Comparison of ENCODE assay signal across 10 cellular contexts in genomic region chr11:59776210-59777066, GRCh38. TPM values are rescaled to one million over a fixed set of nuclear protein-coding genes. Genes with fewer than 3 reads are reported as not detected.
DNase-seq lines count a peak whose midpoint lies in the region; ATAC-seq and TF ChIP-seq lines count a peak whose summit lies in the region.
"Had no signal": no experiment of that assay in that cellular context is flagged by ENCODE, and none has a peak within 500 bp of the region (broad histone marks: within the 10 kb centered on the region; RNA-seq: fewer than 3 reads in every experiment).

No MANE protein-coding gene starts in this region.

- DNase-seq in Daoy (ENCODE audit: low read depth), result peak; percentile 80
- peak; percentile 95 for DNase-seq in LoVo (ENCODE audit: low spot score)
- peak; percentile 79 for DNase-seq in choroid plexus epithelial cell (ENCODE audit: low read depth)
- DNase-seq in cerebellar cortex (ENCODE audit: low spot score), result no peak
- no peak for DNase-seq in iPS-NIHi11 (ENCODE audit: low spot score)
- no peak for DNase-seq in NCI-H345 (lab: John Stamatoyannopoulos, UW)
- DNase-seq: MM.1S had no signal

- H3K4me1 ChIP-seq in neutrophil (ENCODE audit: control insufficient read depth in 1 of 2, insufficient read depth in 1 of 2, low read depth in 1 of 2, low read length in 1 of 2), result peaks cover 69 to 74% of the 10 kb centered on the region in 2 experiments

- TF ChIP-seq CTCF in choroid plexus epithelial cell (conservative IDR thresholded peaks at IDR 0.05; ENCODE audit: low read depth, low read length) (no peak), neutrophil (IDR thresholded peaks at IDR 0.05) (no peak)

- no peak for ATAC-seq in HG03571 (IDR thresholded peaks at IDR 0.05; ENCODE audit: unreplicated experiment)
- ATAC-seq: sciatic nerve had no signal

- no peaks in the 10 kb centered on the region for H3K9me3 ChIP-seq in neutrophil

- H3K27ac ChIP-seq in neutrophil, result peak overlapping the region; percentile 97

- H3K4me3 ChIP-seq in choroid plexus epithelial cell (ENCODE audit: low read depth, low read length) (no peak overlapping the region), neutrophil (ENCODE audit: low read depth in 1 of 2, low read length in 1 of 2) (no peak overlapping the region)

- H3K36me3 ChIP-seq in neutrophil, result peaks cover 71% of the 10 kb centered on the region

- no peaks in the 10 kb centered on the region for H3K27me3 ChIP-seq in neutrophil

RNA-seq across cellular contexts. Expression of gene STX3, which starts 21.3 kb away (rescaled TPM):
- 21.3 and 22.1 TPM in 2 replicates for total RNA-seq in Daoy (2014; rRNA removed; shearing (Covaris generic))

RNA-seq across cellular contexts. Expression of gene MRPL16, which starts 34.1 kb away (rescaled TPM):
- total RNA-seq in Daoy (2014; rRNA removed; shearing (Covaris generic)), result 55.0 and 66.6 TPM in 2 replicates

Comparison
In these comparisons a context has a peak if more than half of its experiments do, and no peak if none do; other contexts are left out.
1. DNase-seq: peak in Daoy (single experiment), LoVo (single experiment) and choroid plexus epithelial cell (single experiment); none in cerebellar cortex (single experiment), iPS-NIHi11 (single experiment) and NCI-H345 (single experiment).